In the genomic region with DNA sequence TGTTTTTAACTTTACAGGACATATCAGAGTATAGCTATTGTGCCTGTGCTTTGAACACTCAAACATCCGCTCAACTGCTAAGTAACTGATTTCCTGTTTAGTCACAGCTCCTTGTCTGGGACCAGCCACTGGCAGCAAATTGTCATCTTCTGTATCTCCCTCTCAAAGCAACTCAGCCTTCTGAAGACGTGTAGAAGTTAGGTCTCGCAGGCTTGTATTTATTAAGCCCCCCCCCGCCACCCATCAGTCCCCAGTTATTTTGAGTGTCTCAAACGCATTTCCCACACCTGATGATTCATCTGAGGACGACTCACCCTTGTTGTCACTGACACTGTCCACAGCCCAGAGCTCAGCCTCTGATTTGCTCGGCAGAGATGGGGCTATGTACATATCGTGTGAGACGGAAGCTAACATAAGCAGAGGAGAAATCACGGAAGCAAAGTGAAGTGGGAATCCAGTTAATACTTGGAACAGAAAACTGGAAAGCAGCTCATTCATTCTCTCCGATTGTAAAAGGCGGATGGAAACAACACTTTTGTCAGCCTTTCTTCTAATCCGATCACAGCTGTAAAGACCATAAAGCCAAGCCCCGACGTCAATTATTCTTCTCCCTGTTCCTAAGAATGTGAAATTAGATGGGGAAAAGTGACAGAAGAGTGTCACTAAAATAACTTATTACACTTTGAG, we compare ENCODE assay signal across 8 cellular contexts.
DNase-seq lines count a peak whose midpoint lies in the region; ATAC-seq and TF ChIP-seq lines count a peak whose summit lies in the region.

No MANE protein-coding gene starts in this region.

- H3K27me3 ChIP-seq in HUES48 (ENCODE audit: control insufficient read depth, insufficient read depth, low read length), result no peaks in the 10 kb centered on the region

- no peaks in the 10 kb centered on the region for H3K9me3 Mint-ChIP-seq in nephron
- no peaks in the 10 kb centered on the region for H3K9me3 Mint-ChIP-seq in stimulated activated naive CD8-positive, alpha-beta T cell treated with anti-CD3 and anti-CD28 coated beads, Interleukin-15, amount 100 ng/mL, for 72 hours

- peaks cover 35% of the 10 kb centered on the region for H3K4me1 Mint-ChIP-seq in nephron
- peaks cover 91% of the 10 kb centered on the region for H3K4me1 Mint-ChIP-seq in stimulated activated naive CD8-positive, alpha-beta T cell treated with anti-CD3 and anti-CD28 coated beads, Interleukin-15, amount 100 ng/mL, for 72 hours

- in situ Hi-C loops in ACHN (cut with HindIII; ENCODE audit: low pct_ligation_motif_present, low pct_unique_long_range_greater_than_20kb, low sequenced_read_pairs), result no loop called here

- H3K4me3 Mint-ChIP-seq in nephron, result no peak overlapping the region
- peak overlapping the region; percentile 61 to 82 for H3K4me3 Mint-ChIP-seq in stimulated activated naive CD8-positive, alpha-beta T cell treated with anti-CD3 and anti-CD28 coated beads, Interleukin-15, amount 100 ng/mL, for 72 hours

- DNase-seq in ACHN (peak; percentile 47), dermis blood vessel endothelial cell (peak; percentile 75), NCI-H526 (lab: John Stamatoyannopoulos, UW) (no peak)
- peak; percentile 76 to 83 for DNase-seq in stimulated activated naive CD8-positive, alpha-beta T cell treated with anti-CD3 and anti-CD28 coated beads, Interleukin-15, amount 100 ng/mL, for 72 hours

- no peak for TF ChIP-seq CTCF in nephron (IDR thresholded peaks at IDR 0.05; ENCODE audit: unreplicated experiment in 3 of 3)

- ATAC-seq in activated CD4-positive, CD25-positive, alpha-beta regulatory T cell treated with anti-CD3 and anti-CD28 coated beads, Interleukin-2, amount 50 U/mL, for 24 hours, result peak; percentile 94 to 96
- peak; percentile 97 for ATAC-seq in stimulated activated naive CD8-positive, alpha-beta T cell treated with anti-CD3 and anti-CD28 coated beads, Interleukin-15, amount 100 ng/mL, for 72 hours
- no peak for ATAC-seq in GM21447 (IDR thresholded peaks at IDR 0.05; ENCODE audit: unreplicated experiment)

- peaks cover 31% of the 10 kb centered on the region for H3K4me1 ChIP-seq in HUES48 (ENCODE audit: control insufficient read depth, insufficient read depth, low read length)

- H3K36me3 Mint-ChIP-seq in nephron (ENCODE audit: low read depth), result no peaks in the 10 kb centered on the region

- H3K9ac ChIP-seq in HUES48 (ENCODE audit: low read depth, low read length), result no peak overlapping the region

- H3K27me3 Mint-ChIP-seq in nephron (ENCODE audit: low read depth), result peaks cover 3% of the 10 kb centered on the region
- H3K27me3 Mint-ChIP-seq in stimulated activated naive CD8-positive, alpha-beta T cell treated with anti-CD3 and anti-CD28 coated beads, Interleukin-15, amount 100 ng/mL, for 72 hours, result no peaks in the 10 kb centered on the region

- no peaks in the 10 kb centered on the region for H3K9me3 ChIP-seq in HUES48 (ENCODE audit: control insufficient read depth, insufficient read depth, low read length)

- peak overlapping the region; percentile 44 for H3K27ac ChIP-seq in HUES48 (ENCODE audit: low read depth, low read length)

- H3K4me3 ChIP-seq in HUES48 (ENCODE audit: low read depth, low read length), result no peak overlapping the region

- H3K27ac Mint-ChIP-seq in nephron, result peak overlapping the region; percentile 14 to 39 (median 18)
- peak overlapping the region; percentile 66 to 95 for H3K27ac Mint-ChIP-seq in stimulated activated naive CD8-positive, alpha-beta T cell treated with anti-CD3 and anti-CD28 coated beads, Interleukin-15, amount 100 ng/mL, for 72 hours

- no peaks in the 10 kb centered on the region for H3K36me3 ChIP-seq in HUES48 (ENCODE audit: control insufficient read depth, insufficient read depth, low read length)

Comparison
In these comparisons a context has a peak if more than half of its experiments do, and no peak if none do; other contexts are left out.
1. DNase-seq: peak in ACHN (single experiment), dermis blood vessel endothelial cell (single experiment) and stimulated activated naive CD8-positive, alpha-beta T cell treated with anti-CD3 and anti-CD28 coated beads, Interleukin-15, amount 100 ng/mL, for 72 hours (2 of 2); none in NCI-H526 (0 of 2).
2. H3K4me3 Mint-ChIP-seq: peak in stimulated activated naive CD8-positive, alpha-beta T cell treated with anti-CD3 and anti-CD28 coated beads, Interleukin-15, amount 100 ng/mL, for 72 hours (2 of 2); none in nephron (0 of 3).